In genomic region chr1:161542091-161542559, GRCh38 we compare ENCODE assay signal across 13 cellular contexts. TPM values are rescaled to one million over a fixed set of nuclear protein-coding genes. Genes with fewer than 3 reads are reported as not detected.
DNase-seq lines count a peak whose midpoint lies in the region; ATAC-seq lines count a peak whose summit lies in the region.
"Not testable (repeated sequence)": the region's sequence is repeated elsewhere in the genome, so short reads cannot be mapped to it uniquely, and the experiment has no call there.
"Had no signal": no experiment of that assay in that cellular context is flagged by ENCODE, and none has a peak within 500 bp of the region (broad histone marks: within the 10 kb centered on the region; RNA-seq: fewer than 3 reads in every experiment).

No MANE protein-coding gene starts in this region.

- H3K79me2 ChIP-seq in Karpas-422 (ENCODE audit: low read length): not testable (repeated sequence)

- not testable (repeated sequence) for H3K9me3 ChIP-seq in CD4-positive, alpha-beta memory T cell (ENCODE audit: control insufficient read depth in 1 of 2, low read length in 2 of 2); Karpas-422 (ENCODE audit: low read length)

- not testable (repeated sequence) for H3K9ac ChIP-seq in Karpas-422 (ENCODE audit: low read length)

- H3K36me3 Mint-ChIP-seq in CD4-positive, alpha-beta memory T cell: peaks cover 0 to 10% of the 10 kb centered on the region in 2 donors
- not testable (repeated sequence) for H3K36me3 Mint-ChIP-seq in activated naive CD4-positive, alpha-beta T cell treated with anti-CD3 and anti-CD28 coated beads, Interleukin-2, amount 50 U/mL, for 72 hours

- POLR2A ChIA-PET in CD4-positive, alpha-beta memory T cell (lab: Charles Lee; ENCODE audit: partially characterized antibody): interaction anchor here (0.8 to 1.3 kb wide), 7 partner anchors 10 to 207 kb away, joined by 3 to 7 read pairs (median 3); partner anchors contain the start of genes DUSP12 and HSPA6

- peak overlapping the region; percentile 76 to 95 (median 87) for H3K27ac Mint-ChIP-seq in CD4-positive, alpha-beta memory T cell
- H3K27ac Mint-ChIP-seq in activated naive CD4-positive, alpha-beta T cell treated with anti-CD3 and anti-CD28 coated beads, Interleukin-2, amount 50 U/mL, for 72 hours: peak overlapping the region in 1 of 2 donors; percentile 58

- H3K4me1 ChIP-seq in CD4-positive, alpha-beta memory T cell (ENCODE audit: insufficient read depth, low read length): peaks cover 56% of the 10 kb centered on the region
- peaks cover 15% of the 10 kb centered on the region for H3K4me1 ChIP-seq in Karpas-422 (ENCODE audit: low read length)

- H3K36me3 ChIP-seq in CD4-positive, alpha-beta memory T cell (ENCODE audit: insufficient read depth, low read length); Karpas-422 (ENCODE audit: insufficient read depth, low read length): not testable (repeated sequence)

- not testable (repeated sequence) for H3K9me2 ChIP-seq in Karpas-422 (replicated peaks; ENCODE audit: insufficient read depth, low read length)

- H4K20me1 ChIP-seq in Karpas-422 (ENCODE audit: insufficient read depth, low read depth, low read length): not testable (repeated sequence)

- CTCF ChIA-PET in CD4-positive, alpha-beta memory T cell (lab: Charles Lee; ENCODE audit: partially characterized antibody): interaction anchor here (1.0 to 1.3 kb wide), 3 partner anchors 10 to 196 kb away, joined by 3 to 4 read pairs (median 4); no protein-coding TSS in a partner anchor

- H3K9me3 Mint-ChIP-seq in CD4-positive, alpha-beta memory T cell: peaks cover 0 to 11% (median 0%) of the 10 kb centered on the region in 8 donors
- not testable (repeated sequence) for H3K9me3 Mint-ChIP-seq in activated naive CD4-positive, alpha-beta T cell treated with anti-CD3 and anti-CD28 coated beads, Interleukin-2, amount 50 U/mL, for 72 hours

- peak overlapping the region; percentile 44 for H3K27ac ChIP-seq in CD4-positive, alpha-beta memory T cell (ENCODE audit: low read depth, low read length)
- H3K27ac ChIP-seq in Karpas-422 (ENCODE audit: low read length): not testable (repeated sequence)

- DNase-seq in CD4-positive, alpha-beta memory T cell: peak; percentile 50 to 76 (median 74)
- DNase-seq in Karpas-422: peak; percentile 39
- DNase-seq in activated CD4-positive, alpha-beta T cell treated with anti-CD3 and anti-CD28 coated beads, Interleukin-2, amount 50 U/mL, for 4 hours: peak; percentile 15 to 29
- peak in 1 of 2 donors; percentile 56 for DNase-seq in activated naive CD4-positive, alpha-beta T cell treated with anti-CD3 and anti-CD28 coated beads, Interleukin-2, amount 50 U/mL, for 72 hours (ENCODE audit: low spot score in 2 of 2)
- peak; percentile 66 for DNase-seq in stimulated activated CD4-positive, alpha-beta T cell treated with anti-CD3 and anti-CD28 coated beads, Interleukin-15, amount 100 ng/mL, for 24 hours

- peak; percentile 56 for ATAC-seq in GM19023 (IDR thresholded peaks at IDR 0.05; ENCODE audit: unreplicated experiment)
- ATAC-seq in GM21576 (IDR thresholded peaks at IDR 0.05; ENCODE audit: unreplicated experiment): peak; percentile 60
- ATAC-seq in HG03066 (IDR thresholded peaks at IDR 0.05; ENCODE audit: low read depth, unreplicated experiment): peak; percentile 57
- peak; percentile 69 to 78 for ATAC-seq in activated naive CD4-positive, alpha-beta T cell treated with anti-CD3 and anti-CD28 coated beads, Interleukin-2, amount 50 U/mL, for 72 hours

- peak overlapping the region in 1 of 2 donors; percentile 25 for H3K4me3 ChIP-seq in CD4-positive, alpha-beta memory T cell (ENCODE audit: low read length in 2 of 2)
- H3K4me3 ChIP-seq in Karpas-422 (ENCODE audit: low read length): not testable (repeated sequence)

- H3K4me1 Mint-ChIP-seq in CD4-positive, alpha-beta memory T cell: peaks cover 27 to 73% (median 59%) of the 10 kb centered on the region in 4 donors

- not testable (repeated sequence) for H2AFZ ChIP-seq in Karpas-422 (ENCODE audit: low read length)

- H3K4me3 Mint-ChIP-seq in CD4-positive, alpha-beta memory T cell: peak overlapping the region in 7 of 8 donors; percentile 50 to 82 (median 61)

- intact Hi-C loops in CD4-positive, alpha-beta memory T cell (cut with micrococcal nuclease): loop anchor here (5.0 to 10.0 kb wide), 3 partner anchors 57 to 185 kb away; no protein-coding TSS in a partner anchor

- H3K27me3 ChIP-seq in CD4-positive, alpha-beta memory T cell (ENCODE audit: insufficient read depth, low read length); Karpas-422 (ENCODE audit: low read length): not testable (repeated sequence)

- not testable (repeated sequence) for H3K4me2 ChIP-seq in Karpas-422 (ENCODE audit: low read depth, low read length, poor library complexity, severe bottlenecking)

- not testable (repeated sequence) for H3K27me3 Mint-ChIP-seq in CD4-positive, alpha-beta memory T cell

RNA-seq across cellular contexts. Expression of gene FCGR3A, which starts 7.5 kb away (rescaled TPM):
- 1 to 10 TPM in 1 of 2 experiments, under 1 TPM in 1; 0.81 to 2.1 TPM for total RNA-seq in CD4-positive, alpha-beta memory T cell
- under 1 TPM in 1 of 2 donors, not detected in 1; 0.14 TPM for polyA plus RNA-seq in CD4-positive, alpha-beta memory T cell
- total RNA-seq in Karpas-422 (2014; rRNA removed; shearing (Covaris generic); ENCODE audit: low replicate concordance): not detected in 2 replicates
- total RNA-seq in activated naive CD4-positive, alpha-beta T cell treated with anti-CD3 and anti-CD28 coated beads, Interleukin-2, amount 50 U/mL, for 72 hours: under 1 TPM; 0.16 to 0.59 TPM
- total RNA-seq: Calu3, dermis blood vessel endothelial cell, H7, SK-MEL-5 had no signal
- polyA plus RNA-seq: A549 had no signal

RNA-seq across cellular contexts. Expression of gene HSPA6, which starts 17.8 kb away (rescaled TPM):
- 1 to 10 TPM; 2.4 TPM for total RNA-seq in CD4-positive, alpha-beta memory T cell
- under 1 TPM in 1 of 2 donors, not detected in 1; 0.09 TPM for polyA plus RNA-seq in CD4-positive, alpha-beta memory T cell
- total RNA-seq in Karpas-422 (2014; rRNA removed; shearing (Covaris generic); ENCODE audit: low replicate concordance): 14.6 and 31.9 TPM in 2 replicates
- under 1 TPM; 0.31 to 0.61 TPM for total RNA-seq in activated naive CD4-positive, alpha-beta T cell treated with anti-CD3 and anti-CD28 coated beads, Interleukin-2, amount 50 U/mL, for 72 hours
- total RNA-seq: H7 had no signal

RNA-seq across cellular contexts. Expression of gene FCGR2A, which starts 36.9 kb away (rescaled TPM):
- 1 to 10 TPM; 1.0 to 1.9 TPM for total RNA-seq in CD4-positive, alpha-beta memory T cell
- not detected for polyA plus RNA-seq in CD4-positive, alpha-beta memory T cell
- 3.9 and 4.6 TPM in 2 replicates for total RNA-seq in Karpas-422 (2014; rRNA removed; shearing (Covaris generic); ENCODE audit: low replicate concordance)
- total RNA-seq in activated naive CD4-positive, alpha-beta T cell treated with anti-CD3 and anti-CD28 coated beads, Interleukin-2, amount 50 U/mL, for 72 hours: under 1 TPM in 1 of 2 donors, not detected in 1; 0.49 TPM
- total RNA-seq: Calu3, H7 had no signal
